Comparison of ENCODE assay signal across 29 cellular contexts in genomic region chr2:129408570-129408969, GRCh38.
"Had no signal": no experiment of that assay in that cellular context is flagged by ENCODE, and none has a peak within 500 bp of the region (broad histone marks: within the 10 kb centered on the region; RNA-seq: fewer than 3 reads in every experiment).

No MANE protein-coding gene starts in this region.

- H3K4me1 Mint-ChIP-seq: endodermal cell had no signal

- H3K4me3 ChIP-seq: colonic mucosa, coronary artery, dorsolateral prefrontal cortex, esophagus muscularis mucosa, esophagus squamous epithelium, gastrocnemius medialis, gastroesophageal sphincter, heart left ventricle, heart right ventricle had no signal

- H3K27me3 Mint-ChIP-seq: dendritic cell treated with granulocyte-macrophage colony-stimulating factor and Interleukin-4, amounts not matched to agents 40 ng/mL and 50 ng/mL, for 4 days; effector memory CD8-positive, alpha-beta T cell had no signal

- ATAC-seq: effector memory CD8-positive, alpha-beta T cell; esophagus mucosa; foreskin keratinocyte; gastrocnemius medialis; gastroesophageal sphincter; heart left ventricle; heart right ventricle had no signal

- H3K9me3 Mint-ChIP-seq: dendritic cell treated with granulocyte-macrophage colony-stimulating factor and Interleukin-4, amounts not matched to agents 40 ng/mL and 50 ng/mL, for 4 days had no signal

- H3K4me3 Mint-ChIP-seq: dendritic cell treated with granulocyte-macrophage colony-stimulating factor and Interleukin-4, amounts not matched to agents 40 ng/mL and 50 ng/mL, for 4 days; effector memory CD8-positive, alpha-beta T cell; endodermal cell had no signal

- H3K9me3 ChIP-seq: colonic mucosa, gastrocnemius medialis had no signal

- H3K4me1 ChIP-seq: colonic mucosa, esophagus muscularis mucosa, esophagus squamous epithelium, foreskin keratinocyte, gastroesophageal sphincter, heart left ventricle, heart right ventricle had no signal

- FAIRE-seq: colon, endometrium, endothelial cell of umbilical vein, frontal cortex had no signal

- H3K27ac Mint-ChIP-seq: dendritic cell treated with granulocyte-macrophage colony-stimulating factor and Interleukin-4, amounts not matched to agents 40 ng/mL and 50 ng/mL, for 4 days; effector memory CD8-positive, alpha-beta T cell; endodermal cell had no signal

- H3K27me3 ChIP-seq: colonic mucosa, dorsolateral prefrontal cortex, esophagus muscularis mucosa, esophagus squamous epithelium, foreskin keratinocyte, gastrocnemius medialis, gastroesophageal sphincter, heart left ventricle, heart right ventricle had no signal

- DNase-seq: colonic mucosa; cortex of kidney; dermis blood vessel endothelial cell; dorsolateral prefrontal cortex; effector CD4-positive, alpha-beta T cell; effector CD8-positive, alpha-beta T cell; effector memory CD4-positive, alpha-beta T cell; effector memory CD8-positive, alpha-beta T cell; endodermal cell; erythroblast; esophagus squamous epithelium; foreskin fibroblast; foreskin keratinocyte; foreskin melanocyte; gastrocnemius medialis; glutamatergic neuron; head of caudate nucleus; heart left ventricle; heart right ventricle had no signal

- H3K36me3 ChIP-seq: colonic mucosa, esophagus muscularis mucosa, esophagus squamous epithelium, gastrocnemius medialis, gastroesophageal sphincter, heart left ventricle, heart right ventricle had no signal

- H3K27ac ChIP-seq: colonic mucosa, coronary artery, dorsolateral prefrontal cortex, epithelial cell of prostate, esophagus muscularis mucosa, esophagus squamous epithelium, foreskin keratinocyte, gastrocnemius medialis, gastroesophageal sphincter, heart left ventricle, heart right ventricle had no signal
